In the genomic region with DNA sequence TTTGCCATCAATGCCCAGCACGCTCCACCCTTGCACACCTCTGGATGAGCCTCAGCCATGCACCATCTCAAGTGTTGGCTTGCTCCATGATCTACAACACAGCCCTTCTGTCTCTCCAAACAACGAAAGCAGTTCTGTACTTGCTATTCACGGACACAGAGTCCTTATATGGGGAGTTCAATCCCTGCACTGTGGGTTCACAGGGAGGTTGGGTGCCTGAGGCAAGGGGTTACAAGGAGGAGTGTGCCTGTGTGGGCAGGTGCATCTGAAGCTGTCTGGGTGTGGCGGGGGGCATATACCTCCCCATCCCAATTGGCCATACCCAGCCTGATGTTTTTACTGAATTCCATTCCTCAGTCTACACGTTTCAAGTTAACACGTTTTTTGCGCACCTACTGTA, we compare ENCODE assay signal across 1 cellular context.
TF ChIP-seq lines count a peak whose summit lies in the region.

No MANE protein-coding gene starts in this region.

TF ChIP-seq in H1, 55 proteins besides CTCF, POLR2A, EP300 and RAD21:
- TF ChIP-seq RFX5 (IDR thresholded peaks at IDR 0.05; ENCODE audit: borderline replicate concordance, low read depth, low read length) (no peak), PHF8 (conservative IDR thresholded peaks at IDR 0.05; ENCODE audit: low read depth, low read length) (no peak), SUZ12 (IDR thresholded peaks at IDR 0.05; ENCODE audit: low read length) (no peak), TCF12 (IDR thresholded peaks at IDR 0.05; ENCODE audit: low read depth, low read length) (no peak), CTBP2 (IDR thresholded peaks at IDR 0.05; ENCODE audit: borderline replicate concordance, insufficient read depth, insufficient read length, low read length) (no peak), RXRA (IDR thresholded peaks at IDR 0.05; ENCODE audit: insufficient read depth, low read depth, low read length) (no peak), RBBP5 (IDR thresholded peaks at IDR 0.05; ENCODE audit: borderline replicate concordance, low read depth, low read length) (no peak), HDAC2 (IDR thresholded peaks at IDR 0.05; ENCODE audit: borderline replicate concordance in 1 of 2, low read depth in 2 of 2, low read length in 2 of 2) (no peak), SIX5 (IDR thresholded peaks at IDR 0.05; ENCODE audit: low read depth, low read length) (no peak), CBX8 (IDR thresholded peaks at IDR 0.05; ENCODE audit: borderline replicate concordance, low read depth, low read length) (no peak), POLR2AphosphoS5 (IDR thresholded peaks at IDR 0.05; ENCODE audit: low read depth, low read length) (no peak), SAP30 (IDR thresholded peaks at IDR 0.05; ENCODE audit: insufficient read depth, insufficient replicate concordance, low read length) (no peak), KDM5A (IDR thresholded peaks at IDR 0.05; ENCODE audit: low read length) (no peak), CHD1 (IDR thresholded peaks at IDR 0.05; ENCODE audit: low read depth, low read length) (no peak), CEBPB (IDR thresholded peaks at IDR 0.05; ENCODE audit: low read depth, low read length) (no peak), KDM4A (IDR thresholded peaks at IDR 0.05; ENCODE audit: low read depth, low read length, severe bottlenecking) (no peak), ZNF274 (IDR thresholded peaks at IDR 0.05; ENCODE audit: borderline replicate concordance, extremely low read depth, low read length) (no peak), NANOG (IDR thresholded peaks at IDR 0.05; ENCODE audit: insufficient read depth, low read depth, low read length, poor library complexity, severe bottlenecking) (no peak)
- TF ChIP-seq, protein P1, sequence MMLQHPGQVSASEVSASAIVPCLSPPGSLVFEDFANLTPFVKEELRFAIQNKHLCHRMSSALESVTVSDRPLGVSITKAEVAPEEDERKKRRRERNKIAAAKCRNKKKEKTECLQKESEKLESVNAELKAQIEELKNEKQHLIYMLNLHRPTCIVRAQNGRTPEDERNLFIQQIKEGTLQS (IDR thresholded peaks at IDR 0.05; ENCODE audit: insufficient read depth, low read depth, low read length) = no peak
- TF ChIP-seq, protein P2, sequence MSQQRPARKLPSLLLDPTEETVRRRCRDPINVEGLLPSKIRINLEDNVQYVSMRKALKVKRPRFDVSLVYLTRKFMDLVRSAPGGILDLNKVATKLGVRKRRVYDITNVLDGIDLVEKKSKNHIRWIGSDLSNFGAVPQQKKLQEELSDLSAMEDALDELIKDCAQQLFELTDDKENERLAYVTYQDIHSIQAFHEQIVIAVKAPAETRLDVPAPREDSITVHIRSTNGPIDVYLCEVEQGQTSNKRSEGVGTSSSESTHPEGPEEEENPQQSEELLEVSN (IDR thresholded peaks at IDR 0.05) = no peak
